Comparison of ENCODE assay signal across 22 cellular contexts in the genomic region with DNA sequence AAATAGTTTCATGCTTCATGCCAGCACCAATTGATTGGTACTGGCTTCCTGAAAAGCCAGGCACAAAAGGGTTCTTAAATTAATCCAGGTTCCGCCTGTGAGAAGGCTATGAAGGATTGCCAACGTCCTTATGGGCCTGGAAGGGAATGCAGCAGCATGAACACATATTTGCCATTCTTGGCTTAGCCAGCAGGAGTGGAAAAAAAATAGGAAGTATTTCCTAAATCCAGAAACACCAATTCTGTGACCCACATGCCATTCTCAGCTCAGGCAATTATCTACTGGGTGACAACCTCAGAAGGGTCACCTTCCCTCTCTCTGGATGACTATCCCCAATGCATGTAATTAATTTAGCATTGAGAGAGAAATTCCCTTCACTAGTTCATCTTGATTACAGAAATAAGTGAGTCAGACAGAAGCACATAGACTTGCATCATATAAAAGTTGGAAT. TPM values are rescaled to one million over a fixed set of nuclear protein-coding genes. Genes with fewer than 3 reads are reported as not detected.
DNase-seq lines count a peak whose midpoint lies in the region; ATAC-seq, FAIRE-seq and TF ChIP-seq lines count a peak whose summit lies in the region.
"Had no signal": no experiment of that assay in that cellular context is flagged by ENCODE, and none has a peak within 500 bp of the region (broad histone marks: within the 10 kb centered on the region; RNA-seq: fewer than 3 reads in every experiment).

No MANE protein-coding gene starts in this region.

- intact Hi-C loops in HepG2 (cut with micrococcal nuclease; ENCODE audit: unreplicated experiment) (no loop called here), kidney (cut with DNase I) (no loop called here), PC-9 (cut with micrococcal nuclease; ENCODE audit: unreplicated experiment) (no loop called here)

- no peaks in the 10 kb centered on the region for H3K4me1 ChIP-seq in liver (ENCODE audit: control insufficient read depth in 4 of 4, insufficient read depth in 4 of 4, low read length in 3 of 4)
- H3K4me1 ChIP-seq in HepG2 (ENCODE audit: insufficient read depth, low read length): no peaks in the 10 kb centered on the region
- H3K4me1 ChIP-seq in kidney (ENCODE audit: control insufficient read depth in 1 of 2, insufficient read depth in 1 of 2, low read depth in 1 of 2, low read length in 2 of 2): peaks cover 7 to 10% of the 10 kb centered on the region in 2 donors
- H3K4me1 ChIP-seq in PC-9 (replicated peaks; ENCODE audit: insufficient read depth): no peaks in the 10 kb centered on the region; the same call in 1 of the 2 replicates
- H3K4me1 ChIP-seq: SJCRH30 had no signal

- no peak for TF ChIP-seq POLR2A in HepG2 (IDR thresholded peaks at IDR 0.05; ENCODE audit: insufficient read depth in 1 of 2, low read depth in 2 of 2, low read length in 2 of 2)

- H3K27ac ChIP-seq in liver (ENCODE audit: low read depth in 1 of 2, low read length in 2 of 2) (no peak overlapping the region), HepG2 (ENCODE audit: extremely low read length, insufficient read depth, low read length) (no peak overlapping the region), kidney (ENCODE audit: low read depth in 2 of 2, low read length in 2 of 2) (peak overlapping the region; percentile 2 to 41), PC-9 (no peak overlapping the region)
- H3K27ac ChIP-seq: ascending aorta, epithelial cell of prostate, SJCRH30 had no signal

- H2AFZ ChIP-seq in HepG2 (ENCODE audit: low read length) (no peak overlapping the region), PC-9 (no peak overlapping the region)

- H3K9me2 ChIP-seq in PC-9 (ENCODE audit: insufficient read depth): no peaks in the 10 kb centered on the region

- TF ChIP-seq EP300 in HepG2 (IDR thresholded peaks at IDR 0.05; ENCODE audit: low read depth in 2 of 2, low read length in 2 of 2): no peak
- no peak for TF ChIP-seq EP300 in HepG2 (CRISPR knock-in tag; IDR thresholded peaks at IDR 0.05; ENCODE audit: borderline replicate concordance)

- no peak for ATAC-seq in HepG2
- ATAC-seq: activated CD8-positive, alpha-beta T cell treated with anti-CD3 and anti-CD28 coated beads, Interleukin-2, amount 10 ng/mL, durations not matched to agents 7 days and 5 days; sciatic nerve had no signal

- H4K20me1 ChIP-seq in HepG2 (ENCODE audit: insufficient read depth, low read length) (no peaks in the 10 kb centered on the region; the same call in 1 of the 2 replicates), PC-9 (ENCODE audit: insufficient read depth) (no peaks in the 10 kb centered on the region)

- BruUV-seq in HepG2 (replicated peaks; lab: Mats Ljungman, UMichigan) (no TSS peak), PC-9 (replicated peaks; lab: Mats Ljungman, UMichigan) (no TSS peak)

- H3F3A ChIP-seq in PC-9 (ENCODE audit: insufficient read depth, low read depth): no peaks in the 10 kb centered on the region

- 60% methylated on average over 2 of the region's 2 CpGs for WGBS in liver
- 63% methylated on average over 2 of the region's 2 CpGs for WGBS in HepG2 (ENCODE audit: low lambda C conversion rate)

- H3K9me3 ChIP-seq in liver (ENCODE audit: control insufficient read depth in 4 of 4, low read length in 3 of 4): no peaks in the 10 kb centered on the region
- no peaks in the 10 kb centered on the region for H3K9me3 ChIP-seq in HepG2 (ENCODE audit: low read length)
- H3K9me3 ChIP-seq in kidney (ENCODE audit: control insufficient read depth in 1 of 2, low read length in 2 of 2): no peaks in the 10 kb centered on the region
- no peaks in the 10 kb centered on the region for H3K9me3 ChIP-seq in PC-9 (ENCODE audit: insufficient read depth, low read depth)
- H3K9me3 ChIP-seq: ascending aorta, SJCRH30 had no signal

- H3K4me2 ChIP-seq in HepG2 (ENCODE audit: low read depth, low read length) (no peak overlapping the region), PC-9 (no peak overlapping the region)

- H3K9ac ChIP-seq in liver (ENCODE audit: low read depth in 1 of 2, low read length in 2 of 2) (no peak overlapping the region), HepG2 (ENCODE audit: insufficient read depth, low read depth, low read length) (no peak overlapping the region), kidney (ENCODE audit: low read length in 2 of 2) (no peak overlapping the region)

- POLR2A ChIA-PET in HepG2 (lab: Yijun Ruan, JAX): no interaction called here
- POLR2A ChIA-PET in PC-9 (lab: Charles Lee; ENCODE audit: unreplicated experiment): no interaction called here

- TF ChIP-seq CTCF in liver (IDR thresholded peaks at IDR 0.05; ENCODE audit: low read depth, low read length, missing input control): no peak
- no peak for TF ChIP-seq CTCF in HepG2 (CRISPR knock-in tag; IDR thresholded peaks at IDR 0.05)
- TF ChIP-seq CTCF in kidney (IDR thresholded peaks at IDR 0.05; ENCODE audit: borderline replicate concordance, extremely low read depth, insufficient read depth): no peak
- TF ChIP-seq CTCF in PC-9 (conservative IDR thresholded peaks at IDR 0.05): no peak

- DNase-seq in HepG2 (ENCODE audit: low spot score) (no peak), dermis blood vessel endothelial cell (peak; percentile 34), kidney (no peak), AML-193 (lab: John Stamatoyannopoulos, UW) (no peak), PC-9 (no peak)
- DNase-seq in stimulated activated CD8-positive, alpha-beta memory T cell treated with anti-CD3 and anti-CD28 coated beads, Interleukin-4, amount 100 ng/mL, for 48 hours: no peak
- DNase-seq in activated CD4-positive, alpha-beta T cell treated with anti-CD3 and anti-CD28 coated beads for 48 hours: no peak
- DNase-seq: activated B cell treated with CpG ODN at 0.5 μM for 24 hours; activated CD8-positive, alpha-beta T cell treated with anti-CD3 and anti-CD28 coated beads, Interleukin-2, amount 10 ng/mL, durations not matched to agents 7 days and 5 days; activated naive CD4-positive, alpha-beta T cell treated with anti-CD3 and anti-CD28 coated beads for 36 hours; activated T-cell treated with anti-CD3 and anti-CD28 coated beads, Interleukin-2, amount 50 U/mL, for 24 hours; glutamatergic neuron; H7; SJCRH30; stimulated activated CD4-positive, alpha-beta T cell treated with anti-CD3 and anti-CD28 coated beads, Interleukin-2, amount 100 ng/mL, for 24 hours had no signal

- TF ChIP-seq RAD21 in liver (IDR thresholded peaks at IDR 0.05) (no peak), HepG2 (CRISPR knock-in tag; IDR thresholded peaks at IDR 0.05) (no peak)

- H3K36me3 ChIP-seq in liver (ENCODE audit: control insufficient read depth in 4 of 4, insufficient read depth in 3 of 4, low read depth in 1 of 4, low read length in 3 of 4) (no peaks in the 10 kb centered on the region), HepG2 (replicated peaks in 1 of 2; ENCODE audit: control insufficient read depth in 1 of 2, insufficient read depth in 2 of 2, low read length in 2 of 2) (no peaks in the 10 kb centered on the region), kidney (ENCODE audit: control insufficient read depth in 1 of 2, insufficient read depth in 2 of 2, low read length in 2 of 2) (peaks cover 5 to 31% of the 10 kb centered on the region in 2 donors), PC-9 (ENCODE audit: low read depth) (no peaks in the 10 kb centered on the region)
- H3K36me3 ChIP-seq: SJCRH30 had no signal

- H3K79me2 ChIP-seq in HepG2 (ENCODE audit: insufficient read depth, low read length) (no peaks in the 10 kb centered on the region), PC-9 (ENCODE audit: low read depth) (no peaks in the 10 kb centered on the region)

- in situ Hi-C loops in HepG2 (cut with HindIII; ENCODE audit: extremely low pct_ligation_motif_present, low pct_unique_long_range_greater_than_20kb): no loop called here

- no peak for FAIRE-seq in HepG2 (lab: Jason Lieb, UNC)
- no peak for FAIRE-seq in kidney (lab: Jason Lieb, UNC)

- H3K27me3 ChIP-seq in liver (ENCODE audit: control insufficient read depth in 4 of 4, insufficient read depth in 4 of 4, low read length in 3 of 4) (no peaks in the 10 kb centered on the region), HepG2 (ENCODE audit: control insufficient read depth in 1 of 2, insufficient read depth in 2 of 2, low read length in 2 of 2) (no peaks in the 10 kb centered on the region), PC-9 (ENCODE audit: insufficient read depth, low read depth) (no peaks in the 10 kb centered on the region)
- H3K27me3 ChIP-seq: ascending aorta, SJCRH30 had no signal

- H3K4me3 ChIP-seq in liver (ENCODE audit: low read depth in 1 of 3, low read length in 3 of 3): no peak overlapping the region
- no peak overlapping the region for H3K4me3 ChIP-seq in HepG2 (replicated peaks in 1 of 3; ENCODE audit: insufficient read depth in 1 of 3, low read depth in 2 of 3, low read length in 3 of 3)
- H3K4me3 ChIP-seq in kidney (ENCODE audit: low read length in 2 of 2): no peak overlapping the region
- no peak overlapping the region for H3K4me3 ChIP-seq in PC-9
- H3K4me3 ChIP-seq: ascending aorta, lung, SJCRH30 had no signal

- CTCF ChIA-PET in HepG2 (lab: Yijun Ruan, JAX; ENCODE audit: low intra/inter-chr PET ratio, low total read pairs): no interaction called here
- CTCF ChIA-PET in PC-9 (lab: Charles Lee): no interaction called here

RNA-seq across cellular contexts. Expression of a gene that starts 36.0 kb away (rescaled TPM):
- 10 to 100 TPM; 13.5 to 13.8 TPM for total RNA-seq in liver
- 1 to 10 TPM; 1.2 to 1.3 TPM for polyA plus RNA-seq in liver
- total RNA-seq in HepG2 (2016; rRNA removed; fragmentation: Illumina TruSeq; extraction: Trizol): 0.02 TPM in 1 of 2 replicates, not detected in the other
- total RNA-seq in HepG2 (2016; cell fraction: cytosol; rRNA removed; fragmentation: Illumina TruSeq; extraction: Trizol; ENCODE audit: low read depth): not detected in 2 replicates
- 0.06 TPM in 1 of 2 replicates, not detected in the other for total RNA-seq in HepG2 (2016; cell fraction: insoluble cytoplasmic fraction; rRNA removed; fragmentation: Illumina TruSeq; extraction: Trizol)
- total RNA-seq in HepG2 (2016; cell fraction: membrane; rRNA removed; fragmentation: Illumina TruSeq; extraction: Trizol): not detected in 2 replicates
- 0.12 TPM in 1 of 2 replicates, not detected in the other for total RNA-seq in HepG2 (2016; cell fraction: nucleus; rRNA removed; fragmentation: Illumina TruSeq; extraction: Trizol)
- polyA plus RNA-seq in HepG2 (2011; rRNA removed): 0.09 TPM in 1 of 2 replicates, not detected in the other
- 0.01 TPM in 1 of 2 replicates, not detected in the other for polyA plus RNA-seq in HepG2 (2011; cell fraction: cytosol; rRNA removed)
- polyA plus RNA-seq in HepG2 (2011; cell fraction: nucleus; rRNA removed): 0.02 and 0.05 TPM in 2 replicates
- polyA plus RNA-seq in HepG2 (2012): 0.08 TPM in 1 of 2 replicates, not detected in the other
- polyA plus RNA-seq in HepG2 (2016; cell fraction: cytosol; fragmentation: Illumina TruSeq; extraction: Trizol; ENCODE audit: low read depth): not detected in 2 replicates
- not detected in 2 replicates for polyA plus RNA-seq in HepG2 (2016; cell fraction: insoluble cytoplasmic fraction; fragmentation: Illumina TruSeq; extraction: Trizol; ENCODE audit: low read depth)
- polyA plus RNA-seq in HepG2 (2016; cell fraction: membrane; fragmentation: Illumina TruSeq; extraction: Trizol; ENCODE audit: low read depth): not detected in 2 replicates
- polyA plus RNA-seq in HepG2 (2016; cell fraction: nucleus; fragmentation: Illumina TruSeq; extraction: Trizol; ENCODE audit: insufficient read depth, low read depth): not detected in 2 replicates
- polyA minus RNA-seq in HepG2 (2011; rRNA and poly(A)+ RNA removed; ENCODE audit: low replicate concordance): not detected in 2 replicates
- polyA minus RNA-seq in HepG2 (2011; cell fraction: cytosol; rRNA and poly(A)+ RNA removed): not detected in 2 replicates
- 0.13 and 0.25 TPM in 2 replicates for polyA minus RNA-seq in HepG2 (2011; cell fraction: nucleus; rRNA and poly(A)+ RNA removed)
- 80.3 and 86.0 TPM in 2 replicates for total RNA-seq in dermis blood vessel endothelial cell
- total RNA-seq in kidney: 117 TPM
- 25.0 TPM for polyA plus RNA-seq in kidney (ENCODE audit: insufficient read depth, low read depth, low replicate concordance)
- 1.2 and 4.5 TPM in 2 replicates for total RNA-seq in PC-9 (2021)
- total RNA-seq: activated B cell treated with CpG ODN at 0.5 μM for 24 hours; activated CD8-positive, alpha-beta T cell treated with anti-CD3 and anti-CD28 coated beads, Interleukin-2, amount 10 ng/mL, durations not matched to agents 7 days and 5 days; activated naive CD4-positive, alpha-beta T cell treated with anti-CD3 and anti-CD28 coated beads for 36 hours; T-helper 2 cell treated with Interferon-gamma antibody and Interleukin-4, amounts not matched to agents 100 ng/mL and 5 ng/mL, for 36 hours had no signal
- polyA plus RNA-seq: CD14-positive monocyte had no signal

Comparison
In these comparisons a context has a peak if more than half of its experiments do, and no peak if none do; other contexts are left out.
1. H3K27ac ChIP-seq: peak in kidney (2 of 2); none in liver (0 of 2), HepG2 (single experiment) and PC-9 (single experiment).